9 cellular contexts compared by ENCODE assay signal in genomic region chr1:998905-999796, GRCh38. TPM values are rescaled to one million over a fixed set of nuclear protein-coding genes. Genes with fewer than 3 reads are reported as not detected.
DNase-seq lines count a peak whose midpoint lies in the region; ATAC-seq lines count a peak whose summit lies in the region.
"Had no signal": no experiment of that assay in that cellular context is flagged by ENCODE, and none has a peak within 500 bp of the region (broad histone marks: within the 10 kb centered on the region; RNA-seq: fewer than 3 reads in every experiment).

No MANE protein-coding gene starts in this region.

- peak overlapping the region; percentile 56 for H3K56ac ChIP-seq in mesendoderm (ENCODE audit: low read length)

- no peak overlapping the region for H3K18ac ChIP-seq in mesendoderm (ENCODE audit: low read length)

- H2AK5ac ChIP-seq in mesendoderm (ENCODE audit: low read length), result no peak overlapping the region

- no peak overlapping the region for H3K4me2 ChIP-seq in mesendoderm (ENCODE audit: low read length)

- no peak overlapping the region for H3K27ac ChIP-seq in mesendoderm (ENCODE audit: low read depth, low read length)

- no peaks in the 10 kb centered on the region for H3K4me1 ChIP-seq in mesendoderm (ENCODE audit: control insufficient read depth, low read depth, low read length)

- H3K27me3 ChIP-seq in mesendoderm (ENCODE audit: insufficient read depth, low read length, poor library complexity), result peaks cover 29% of the 10 kb centered on the region

- no peak overlapping the region for H2BK15ac ChIP-seq in mesendoderm (replicated peaks; ENCODE audit: low read depth)

- no peak overlapping the region for H3K4ac ChIP-seq in mesendoderm (ENCODE audit: low read depth, low read length)

- H3K79me2 ChIP-seq in mesendoderm (ENCODE audit: control insufficient read depth, insufficient read depth, low read length), result no peaks in the 10 kb centered on the region

- no peak overlapping the region for H3K9ac ChIP-seq in mesendoderm (ENCODE audit: low read length)

- H2BK5ac ChIP-seq in mesendoderm (ENCODE audit: low read length), result no peak overlapping the region

- no CpG with 5 or more reads among the region's 99 CpGs for WGBS in mesendoderm (ENCODE audit: extremely low coverage, insufficient coverage, low lambda C conversion rate)

- no peak overlapping the region for H4K8ac ChIP-seq in mesendoderm (ENCODE audit: low read depth, low read length)

- DNase-seq in DMS79 treated with DMSO at 0.1 percent for 48 hours (lab: John Stamatoyannopoulos, UW) (peak; percentile 36), NCI-H2171 (lab: John Stamatoyannopoulos, UW) (peak; percentile 65), dermis blood vessel endothelial cell (peak; percentile 50), mesendoderm (peak; percentile 38), SKM-1 treated with dmso at 0.1 percent for 144 hours (lab: John Stamatoyannopoulos, UW; ENCODE audit: unreplicated experiment) (no peak), CD1c-positive myeloid dendritic cell (ENCODE audit: extremely low spot score) (no peak), COLO829 (ENCODE audit: low spot score) (no peak)

- no peak overlapping the region for H3K23ac ChIP-seq in mesendoderm (ENCODE audit: low read length)

- H3K4me3 ChIP-seq in mesendoderm (ENCODE audit: low read length), result no peak overlapping the region

- no peak overlapping the region for H4K5ac ChIP-seq in mesendoderm (ENCODE audit: low read length)

- no peak overlapping the region for H2BK120ac ChIP-seq in mesendoderm (ENCODE audit: low read depth, low read length)

- ATAC-seq in GM21717 (IDR thresholded peaks at IDR 0.05; ENCODE audit: unreplicated experiment), result no peak

- no peaks in the 10 kb centered on the region for H3K36me3 ChIP-seq in mesendoderm (ENCODE audit: control insufficient read depth, insufficient read depth, low read length)

- no peaks in the 10 kb centered on the region for H3K79me1 ChIP-seq in mesendoderm (ENCODE audit: low read length)

RNA-seq across cellular contexts. Expression of gene HES4, which starts 0.7 kb away (rescaled TPM):
- 49.6 and 76.9 TPM in 2 replicates for total RNA-seq in dermis blood vessel endothelial cell
- polyA plus RNA-seq in mesendoderm (2013, experiment 1 of 2), result 0.27 TPM
- polyA plus RNA-seq in mesendoderm (2013, experiment 2 of 2), result 0.34 TPM

RNA-seq across cellular contexts. Expression of gene ISG15, which starts 14.1 kb away (rescaled TPM):
- 75.4 and 122 TPM in 2 replicates for total RNA-seq in dermis blood vessel endothelial cell
- 13.2 TPM for polyA plus RNA-seq in mesendoderm (2013, experiment 1 of 2)
- polyA plus RNA-seq in mesendoderm (2013, experiment 2 of 2), result 12.9 TPM

RNA-seq across cellular contexts. Expression of gene PERM1, which starts 17.3 kb away (rescaled TPM):
- total RNA-seq in dermis blood vessel endothelial cell, result not detected in 2 replicates
- not detected for polyA plus RNA-seq in mesendoderm (2013, experiment 1 of 2)
- polyA plus RNA-seq in mesendoderm (2013, experiment 2 of 2), result not detected
- total RNA-seq: NCI-H460 had no signal

RNA-seq across cellular contexts. Expression of gene AGRN, which starts 20.8 kb away (rescaled TPM):
- 102 and 117 TPM in 2 replicates for total RNA-seq in dermis blood vessel endothelial cell
- polyA plus RNA-seq in mesendoderm (2013, experiment 1 of 2), result 26.7 TPM
- polyA plus RNA-seq in mesendoderm (2013, experiment 2 of 2), result 26.6 TPM

RNA-seq across cellular contexts. Expression of gene PLEKHN1, which starts 32.9 kb away (rescaled TPM):
- 0.17 and 0.37 TPM in 2 replicates for total RNA-seq in dermis blood vessel endothelial cell
- 0.20 TPM for polyA plus RNA-seq in mesendoderm (2013, experiment 1 of 2)
- 0.28 TPM for polyA plus RNA-seq in mesendoderm (2013, experiment 2 of 2)

Comparison
In these comparisons a context has a peak if more than half of its experiments do, and no peak if none do; other contexts are left out.
1. DNase-seq: peak in DMS79 treated with DMSO at 0.1 percent for 48 hours (single experiment), NCI-H2171 (single experiment), dermis blood vessel endothelial cell (single experiment) and mesendoderm (single experiment); none in SKM-1 treated with dmso at 0.1 percent for 144 hours (single experiment), CD1c-positive myeloid dendritic cell (single experiment) and COLO829 (single experiment).